ENCODE assay signal across 12 cellular contexts in genomic region chr12:49540229-49541139, GRCh38. TPM values are rescaled to one million over a fixed set of nuclear protein-coding genes. Genes with fewer than 3 reads are reported as not detected.
DNase-seq lines count a peak whose midpoint lies in the region; ATAC-seq, FAIRE-seq and TF ChIP-seq lines count a peak whose summit lies in the region.
"Had no signal": no experiment of that assay in that cellular context is flagged by ENCODE, and none has a peak within 500 bp of the region (broad histone marks: within the 10 kb centered on the region; RNA-seq: fewer than 3 reads in every experiment).

No MANE protein-coding gene starts in this region.

- H3K36me3 ChIP-seq in bronchial epithelial cell (ENCODE audit: control insufficient read depth, insufficient read depth, low read length), result no peaks in the 10 kb centered on the region

- peaks cover 18% of the 10 kb centered on the region for H3K27me3 ChIP-seq in bronchial epithelial cell (ENCODE audit: control insufficient read depth, insufficient read depth, low read length)

- no peak for FAIRE-seq in bronchial epithelial cell (lab: Jason Lieb, UNC)
- FAIRE-seq: A204.1 had no signal

- ATAC-seq in GM21825 (IDR thresholded peaks at IDR 0.05; ENCODE audit: unreplicated experiment), result no peak

- H3K27me3 Mint-ChIP-seq in nephron progenitor cell (ENCODE audit: low read depth, poor library complexity), result peaks cover 95% of the 10 kb centered on the region

- peaks cover 51% of the 10 kb centered on the region for H3K4me1 Mint-ChIP-seq in nephron progenitor cell

- DNase-seq in NCI-H146 (lab: John Stamatoyannopoulos, UW), result peak; percentile 31
- DNase-seq in NCI-H146 treated with DMSO at 0.1 percent for 48 hours (lab: John Stamatoyannopoulos, UW; ENCODE audit: unreplicated experiment), result no peak
- peak; percentile 75 for DNase-seq in HPDE6-E6E7 (ENCODE audit: extremely low spot score)
- DNase-seq in bronchial epithelial cell (ENCODE audit: low read depth), result peak; percentile 75
- DNase-seq in nephron progenitor cell, result no peak
- no peak for DNase-seq in iPS-NIHi7 (ENCODE audit: extremely low spot score)
- no peak for DNase-seq in effector CD4-positive, alpha-beta T cell
- DNase-seq: dermis blood vessel endothelial cell, hippocampal formation, SW 1271 had no signal

- no peak overlapping the region for H3K4me3 ChIP-seq in bronchial epithelial cell (ENCODE audit: low read depth, low read length)

- no peaks in the 10 kb centered on the region for H3K9me3 Mint-ChIP-seq in nephron progenitor cell

- H3K4me3 Mint-ChIP-seq in nephron progenitor cell, result peak overlapping the region; percentile 58

- no peaks in the 10 kb centered on the region for H3K36me3 Mint-ChIP-seq in nephron progenitor cell (ENCODE audit: low read depth)

- no peak for TF ChIP-seq CTCF in bronchial epithelial cell (IDR thresholded peaks at IDR 0.05; ENCODE audit: insufficient read depth, low read length, severe bottlenecking)
- TF ChIP-seq CTCF in nephron progenitor cell (IDR thresholded peaks at IDR 0.05), result no peak

- no peak overlapping the region for H3K27ac Mint-ChIP-seq in nephron progenitor cell

RNA-seq across cellular contexts. Expression of gene KCNH3, which starts 1.7 kb away (rescaled TPM):
- total RNA-seq in bronchial epithelial cell, result under 0.01 TPM in 2 replicates
- total RNA-seq: dermis blood vessel endothelial cell had no signal

RNA-seq across cellular contexts. Expression of gene MCRS1, which starts 27.5 kb away (rescaled TPM):
- 62.7 and 64.6 TPM in 2 replicates for total RNA-seq in bronchial epithelial cell

Comparison
In these comparisons a context has a peak if more than half of its experiments do, and no peak if none do; other contexts are left out.
1. DNase-seq: peak in NCI-H146 (single experiment), HPDE6-E6E7 (single experiment) and bronchial epithelial cell (single experiment); none in NCI-H146 treated with DMSO at 0.1 percent for 48 hours (single experiment), nephron progenitor cell (single experiment), iPS-NIHi7 (single experiment) and effector CD4-positive, alpha-beta T cell (single experiment).